21 cellular contexts compared by ENCODE assay signal in genomic region chr9:7690007-7690406, GRCh38.
"Had no signal": no experiment of that assay in that cellular context is flagged by ENCODE, and none has a peak within 500 bp of the region (broad histone marks: within the 10 kb centered on the region; RNA-seq: fewer than 3 reads in every experiment).

No MANE protein-coding gene starts in this region.

- H3K4me3 Mint-ChIP-seq: natural killer cell; stimulated activated memory B cell treated with anti-CD40 and anti-IgM and Interleukin-4, amounts not matched to agents 10 μg/mL and 1 μg/mL and 100 μg/mL, for 72 hours had no signal

- H3K9me3 ChIP-seq: gastrocnemius medialis, left lung, prostate gland, sigmoid colon, spleen, thoracic aorta, tibial nerve, upper lobe of right lung, uterus had no signal

- H3K27ac Mint-ChIP-seq: natural killer cell; stimulated activated memory B cell treated with anti-CD40 and anti-IgM and Interleukin-4, amounts not matched to agents 10 μg/mL and 1 μg/mL and 100 μg/mL, for 72 hours had no signal

- H3K9me3 Mint-ChIP-seq: natural killer cell; stimulated activated memory B cell treated with anti-CD40 and anti-IgM and Interleukin-4, amounts not matched to agents 10 μg/mL and 1 μg/mL and 100 μg/mL, for 72 hours had no signal

- H3K4me1 Mint-ChIP-seq: natural killer cell; stimulated activated memory B cell treated with anti-CD40 and anti-IgM and Interleukin-4, amounts not matched to agents 10 μg/mL and 1 μg/mL and 100 μg/mL, for 72 hours had no signal

- H3K27ac ChIP-seq: epithelial cell of prostate, gastrocnemius medialis, left lung, prostate gland, sigmoid colon, spleen, thoracic aorta, tibial nerve, upper lobe of right lung, uterus had no signal

- ATAC-seq: esophagus mucosa; gastrocnemius medialis; natural killer cell; right cardiac atrium; stimulated activated memory B cell treated with anti-CD40 and anti-IgM and Interleukin-4, amounts not matched to agents 10 μg/mL and 1 μg/mL and 100 μg/mL, for 72 hours; stimulated activated naive CD8-positive, alpha-beta T cell treated with anti-CD3 and anti-CD28 coated beads, Interleukin-15, Interleukin-2, amounts not matched to agents 100 U/mL and 50 U/mL, for 24 hours; upper lobe of right lung had no signal

- H3K27me3 ChIP-seq: gastrocnemius medialis, left lung, sigmoid colon, tibial nerve, upper lobe of right lung, uterus had no signal

- H3K4me3 ChIP-seq: gastrocnemius medialis, left lung, prostate gland, sigmoid colon, spleen, thoracic aorta, tibial nerve, upper lobe of right lung, uterus had no signal

- H3K36me3 ChIP-seq: gastrocnemius medialis, left lung, prostate gland, sigmoid colon, spleen, thoracic aorta, tibial nerve, upper lobe of right lung, uterus had no signal

- H3K27me3 Mint-ChIP-seq: stimulated activated memory B cell treated with anti-CD40 and anti-IgM and Interleukin-4, amounts not matched to agents 10 μg/mL and 1 μg/mL and 100 μg/mL, for 72 hours had no signal

- DNase-seq: cerebellar nuclear complex; cortex of kidney; effector CD4-positive, alpha-beta T cell; foreskin fibroblast; gastrocnemius medialis; kidney; left lung; natural killer cell; right cardiac atrium; sigmoid colon; spleen; stimulated activated CD4-positive, alpha-beta T cell treated with anti-CD3 and anti-CD28 coated beads, Interleukin-4, amount 100 ng/mL, for 4 hours; stimulated activated naive CD8-positive, alpha-beta T cell treated with anti-CD3 and anti-CD28 coated beads, Interleukin-15, Interleukin-2, amounts not matched to agents 100 U/mL and 50 U/mL, for 24 hours; upper lobe of right lung; uterus had no signal

- H3K36me3 Mint-ChIP-seq: natural killer cell; stimulated activated memory B cell treated with anti-CD40 and anti-IgM and Interleukin-4, amounts not matched to agents 10 μg/mL and 1 μg/mL and 100 μg/mL, for 72 hours had no signal

- H3K4me1 ChIP-seq: gastrocnemius medialis, left lung, prostate gland, sigmoid colon, spleen, tibial nerve, upper lobe of right lung, uterus had no signal
